Comparison of ENCODE assay signal across 23 cellular contexts in genomic region chr1:225479341-225479740, GRCh38.
"Had no signal": no experiment of that assay in that cellular context is flagged by ENCODE, and none has a peak within 500 bp of the region (broad histone marks: within the 10 kb centered on the region; RNA-seq: fewer than 3 reads in every experiment).

No MANE protein-coding gene starts in this region.

- H3K9me3 ChIP-seq: breast epithelium, lower lobe of right lung, stomach, suprapubic skin, transverse colon, vagina had no signal

- ATAC-seq: activated CD4-positive, CD25-positive, alpha-beta regulatory T cell treated with anti-CD3 and anti-CD28 coated beads, Interleukin-2, amount 50 U/mL, for 24 hours; effector memory CD8-positive, alpha-beta T cell; esophagus mucosa; left lobe of liver; lower lobe of right lung; natural killer cell; right cardiac atrium; T-helper 17 cell had no signal

- H3K4me3 ChIP-seq: breast epithelium, dorsolateral prefrontal cortex, lower lobe of right lung, stomach, suprapubic skin, transverse colon, vagina had no signal

- H3K27me3 Mint-ChIP-seq: activated naive CD8-positive, alpha-beta T cell treated with anti-CD3 and anti-CD28 coated beads for 36 hours had no signal

- H3K4me3 Mint-ChIP-seq: activated naive CD8-positive, alpha-beta T cell treated with anti-CD3 and anti-CD28 coated beads for 36 hours; central memory CD8-positive, alpha-beta T cell; effector memory CD8-positive, alpha-beta T cell; T-helper 17 cell had no signal

- H3K27ac Mint-ChIP-seq: activated naive CD8-positive, alpha-beta T cell treated with anti-CD3 and anti-CD28 coated beads for 36 hours; effector memory CD8-positive, alpha-beta T cell; progenitor cell of endocrine pancreas; T-helper 17 cell had no signal

- H3K36me3 ChIP-seq: breast epithelium, lower lobe of right lung, stomach, suprapubic skin, transverse colon, vagina had no signal

- H3K9me3 Mint-ChIP-seq: activated naive CD8-positive, alpha-beta T cell treated with anti-CD3 and anti-CD28 coated beads for 36 hours; central memory CD8-positive, alpha-beta T cell; effector memory CD8-positive, alpha-beta T cell; natural killer cell had no signal

- H3K4me1 ChIP-seq: breast epithelium, vagina had no signal

- DNase-seq: activated CD4-positive, alpha-beta T cell treated with anti-CD3 and anti-CD28 coated beads, Interleukin-2, amount 50 U/mL, for 4 hours; activated naive CD4-positive, alpha-beta T cell treated with Interleukin-2 at 50 U/mL for 16 hours; activated naive CD8-positive, alpha-beta T cell treated with anti-CD3 and anti-CD28 coated beads for 36 hours; activated T-cell treated with anti-CD3 and anti-CD28 coated beads, Interleukin-2, amount 50 U/mL, for 48 hours; effector memory CD8-positive, alpha-beta T cell; foreskin melanocyte; kidney; lower lobe of right lung; natural killer cell; right cardiac atrium; stimulated activated CD4-positive, alpha-beta T cell treated with anti-CD3 and anti-CD28 coated beads, Interleukin-12 subunit alpha, Interleukin-12 subunit beta, amount 100 ng/mL, for 4 hours; stomach; T-helper 17 cell; transverse colon had no signal

- H3K36me3 Mint-ChIP-seq: natural killer cell had no signal

- H3K27ac ChIP-seq: breast epithelium, dorsolateral prefrontal cortex, lower lobe of right lung, suprapubic skin, vagina had no signal

- H3K27me3 ChIP-seq: breast epithelium, stomach, suprapubic skin, transverse colon, vagina had no signal
